Comparison of ENCODE assay signal across 24 cellular contexts in genomic region chr2:31202833-31203232, GRCh38. TPM values are rescaled to one million over a fixed set of nuclear protein-coding genes. Genes with fewer than 3 reads are reported as not detected.
"Had no signal": no experiment of that assay in that cellular context is flagged by ENCODE, and none has a peak within 500 bp of the region (broad histone marks: within the 10 kb centered on the region; RNA-seq: fewer than 3 reads in every experiment).

No MANE protein-coding gene starts in this region.

- H3K4me1 ChIP-seq: colonic mucosa, gastrocnemius medialis, prostate gland, right atrium auricular region, transverse colon, upper lobe of right lung, uterus had no signal

- ATAC-seq: esophagus mucosa; gastrocnemius medialis; mucosa of descending colon; stimulated activated effector memory CD8-positive, alpha-beta T cell treated with anti-CD3 and anti-CD28 coated beads, Interleukin-12 subunit alpha, Interleukin-12 subunit beta, amount 100 ng/mL, for 72 hours; stimulated activated naive CD8-positive, alpha-beta T cell treated with anti-CD3 and anti-CD28 coated beads, Interleukin-15, Interleukin-2, amounts not matched to agents 100 U/mL and 50 U/mL, for 24 hours; upper lobe of right lung had no signal

- H3K27me3 ChIP-seq: colonic mucosa, gastrocnemius medialis, neural progenitor cell, right atrium auricular region, sigmoid colon, transverse colon, upper lobe of right lung, uterus had no signal

- H3K36me3 ChIP-seq: colonic mucosa, gastrocnemius medialis, neural progenitor cell, prostate gland, right atrium auricular region, sigmoid colon, thoracic aorta, transverse colon, upper lobe of right lung, uterus had no signal

- H3K27ac ChIP-seq: colonic mucosa, epithelial cell of prostate, gastrocnemius medialis, neural progenitor cell, prostate gland, right atrium auricular region, sigmoid colon, thoracic aorta, transverse colon, upper lobe of right lung, uterus had no signal

- DNase-seq: colonic mucosa; effector CD8-positive, alpha-beta T cell; endodermal cell; foreskin fibroblast; gastrocnemius medialis; head of caudate nucleus; mucosa of descending colon; naive B cell; sigmoid colon; stimulated activated CD4-positive, alpha-beta T cell treated with anti-CD3 and anti-CD28 coated beads, Interleukin-2, amount 100 ng/mL, for 24 hours; stimulated activated CD4-positive, alpha-beta T cell treated with anti-CD3 and anti-CD28 coated beads, Interleukin-4, amount 100 ng/mL, for 24 hours; stimulated activated naive CD8-positive, alpha-beta T cell treated with anti-CD3 and anti-CD28 coated beads, Interleukin-15, Interleukin-2, amounts not matched to agents 100 U/mL and 50 U/mL, for 24 hours; transverse colon; upper lobe of right lung; uterus had no signal

- H3K9me3 ChIP-seq: colonic mucosa, gastrocnemius medialis, mucosa of descending colon, prostate gland, right atrium auricular region, sigmoid colon, thoracic aorta, transverse colon, upper lobe of right lung, uterus had no signal

- H3K4me3 ChIP-seq: colonic mucosa, gastrocnemius medialis, lung, mucosa of descending colon, neural progenitor cell, prostate gland, right atrium auricular region, sigmoid colon, thoracic aorta, transverse colon, upper lobe of right lung, uterus had no signal

RNA-seq across cellular contexts. Expression of gene CAPN14, which starts 14.5 kb away (rescaled TPM):
- total RNA-seq: gastrocnemius medialis, skeletal muscle tissue had no signal
